ENCODE assay signal across 1 cellular context in the genomic region with DNA sequence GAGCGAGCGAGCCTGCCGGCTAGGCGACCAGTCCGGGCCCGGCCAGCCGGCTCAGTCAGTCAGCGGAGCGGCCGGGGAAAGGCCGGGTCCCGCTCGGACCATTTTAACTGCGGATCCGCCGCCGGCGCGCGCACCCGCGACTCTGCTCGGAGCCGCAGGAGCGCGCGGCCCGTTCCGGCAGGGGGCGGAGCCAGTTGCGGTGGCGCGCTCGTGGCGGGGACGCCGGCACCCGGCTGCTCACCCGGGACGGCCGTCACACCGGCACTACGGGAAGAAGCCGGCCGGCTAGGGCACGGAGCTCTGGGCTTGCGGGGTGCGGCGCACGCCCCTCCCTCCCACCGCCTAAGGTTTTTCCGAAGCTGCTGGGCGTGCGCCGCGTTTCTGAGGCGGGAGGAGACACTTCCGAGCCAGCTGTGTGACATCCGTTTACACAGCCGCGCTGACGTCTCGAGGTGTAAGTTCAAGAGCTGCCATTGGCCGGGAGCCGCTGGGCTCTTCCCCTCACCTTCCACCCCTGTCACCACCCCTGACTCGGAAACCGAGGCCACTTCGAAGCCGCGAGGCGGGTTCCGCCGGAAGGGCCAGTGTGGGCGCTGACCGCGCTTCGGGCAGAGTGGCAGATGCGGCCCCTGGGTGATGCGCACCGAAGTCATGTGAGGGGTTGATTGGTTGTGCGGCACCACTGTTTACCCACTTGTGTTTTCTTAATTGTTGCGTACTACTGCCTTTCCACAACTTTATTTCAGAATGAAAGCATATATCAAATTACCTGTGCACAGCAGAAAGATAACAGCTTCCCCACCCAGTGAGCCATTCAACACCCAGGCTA.
A peak's percentile ranks its signal among the peaks of the same experiment; 100 is the strongest.
TF ChIP-seq lines count a peak whose summit lies in the region.

A gene (minus strand): TSS at position 144 of the 829 bp plus-strand sequence.

TF ChIP-seq in HEK293, 187 proteins besides CTCF, POLR2A, EP300 and RAD21 (continued from another document and continues in another):
- TF ChIP-seq, protein P1, sequence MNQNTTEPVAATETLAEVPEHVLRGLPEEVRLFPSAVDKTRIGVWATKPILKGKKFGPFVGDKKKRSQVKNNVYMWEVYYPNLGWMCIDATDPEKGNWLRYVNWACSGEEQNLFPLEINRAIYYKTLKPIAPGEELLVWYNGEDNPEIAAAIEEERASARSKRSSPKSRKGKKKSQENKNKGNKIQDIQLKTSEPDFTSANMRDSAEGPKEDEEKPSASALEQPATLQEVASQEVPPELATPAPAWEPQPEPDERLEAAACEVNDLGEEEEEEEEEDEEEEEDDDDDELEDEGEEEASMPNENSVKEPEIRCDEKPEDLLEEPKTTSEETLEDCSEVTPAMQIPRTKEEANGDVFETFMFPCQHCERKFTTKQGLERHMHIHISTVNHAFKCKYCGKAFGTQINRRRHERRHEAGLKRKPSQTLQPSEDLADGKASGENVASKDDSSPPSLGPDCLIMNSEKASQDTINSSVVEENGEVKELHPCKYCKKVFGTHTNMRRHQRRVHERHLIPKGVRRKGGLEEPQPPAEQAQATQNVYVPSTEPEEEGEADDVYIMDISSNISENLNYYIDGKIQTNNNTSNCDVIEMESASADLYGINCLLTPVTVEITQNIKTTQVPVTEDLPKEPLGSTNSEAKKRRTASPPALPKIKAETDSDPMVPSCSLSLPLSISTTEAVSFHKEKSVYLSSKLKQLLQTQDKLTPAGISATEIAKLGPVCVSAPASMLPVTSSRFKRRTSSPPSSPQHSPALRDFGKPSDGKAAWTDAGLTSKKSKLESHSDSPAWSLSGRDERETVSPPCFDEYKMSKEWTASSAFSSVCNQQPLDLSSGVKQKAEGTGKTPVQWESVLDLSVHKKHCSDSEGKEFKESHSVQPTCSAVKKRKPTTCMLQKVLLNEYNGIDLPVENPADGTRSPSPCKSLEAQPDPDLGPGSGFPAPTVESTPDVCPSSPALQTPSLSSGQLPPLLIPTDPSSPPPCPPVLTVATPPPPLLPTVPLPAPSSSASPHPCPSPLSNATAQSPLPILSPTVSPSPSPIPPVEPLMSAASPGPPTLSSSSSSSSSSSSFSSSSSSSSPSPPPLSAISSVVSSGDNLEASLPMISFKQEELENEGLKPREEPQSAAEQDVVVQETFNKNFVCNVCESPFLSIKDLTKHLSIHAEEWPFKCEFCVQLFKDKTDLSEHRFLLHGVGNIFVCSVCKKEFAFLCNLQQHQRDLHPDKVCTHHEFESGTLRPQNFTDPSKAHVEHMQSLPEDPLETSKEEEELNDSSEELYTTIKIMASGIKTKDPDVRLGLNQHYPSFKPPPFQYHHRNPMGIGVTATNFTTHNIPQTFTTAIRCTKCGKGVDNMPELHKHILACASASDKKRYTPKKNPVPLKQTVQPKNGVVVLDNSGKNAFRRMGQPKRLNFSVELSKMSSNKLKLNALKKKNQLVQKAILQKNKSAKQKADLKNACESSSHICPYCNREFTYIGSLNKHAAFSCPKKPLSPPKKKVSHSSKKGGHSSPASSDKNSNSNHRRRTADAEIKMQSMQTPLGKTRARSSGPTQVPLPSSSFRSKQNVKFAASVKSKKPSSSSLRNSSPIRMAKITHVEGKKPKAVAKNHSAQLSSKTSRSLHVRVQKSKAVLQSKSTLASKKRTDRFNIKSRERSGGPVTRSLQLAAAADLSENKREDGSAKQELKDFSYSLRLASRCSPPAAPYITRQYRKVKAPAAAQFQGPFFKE (tag by site-specific recombination; IDR thresholded peaks at IDR 0.05; ENCODE audit: borderline replicate concordance), result no peak
- TF ChIP-seq ZNF16 (tag by site-specific recombination; IDR thresholded peaks at IDR 0.05; ENCODE audit: low read depth), result no peak
- peak; percentile 96 for TF ChIP-seq ZEB2 (tag by site-specific recombination; IDR thresholded peaks at IDR 0.05)
- no peak for TF ChIP-seq MZF1 (tag by site-specific recombination; IDR thresholded peaks at IDR 0.05; ENCODE audit: borderline replicate concordance)
- TF ChIP-seq ZNF558 (tag by site-specific recombination; IDR thresholded peaks at IDR 0.05), result no peak
- no peak for TF ChIP-seq ZNF660 (tag by site-specific recombination; IDR thresholded peaks at IDR 0.05)
- peak; percentile 62; the same call in 1 of the 2 replicates for TF ChIP-seq ZSCAN30 (tag by site-specific recombination; IDR thresholded peaks at IDR 0.05)
- TF ChIP-seq ZNF133 (tag by site-specific recombination; IDR thresholded peaks at IDR 0.05), result no peak
- TF ChIP-seq ZNF560 (tag by site-specific recombination; IDR thresholded peaks at IDR 0.05; ENCODE audit: borderline replicate concordance), result no peak
- TF ChIP-seq, protein P2, sequence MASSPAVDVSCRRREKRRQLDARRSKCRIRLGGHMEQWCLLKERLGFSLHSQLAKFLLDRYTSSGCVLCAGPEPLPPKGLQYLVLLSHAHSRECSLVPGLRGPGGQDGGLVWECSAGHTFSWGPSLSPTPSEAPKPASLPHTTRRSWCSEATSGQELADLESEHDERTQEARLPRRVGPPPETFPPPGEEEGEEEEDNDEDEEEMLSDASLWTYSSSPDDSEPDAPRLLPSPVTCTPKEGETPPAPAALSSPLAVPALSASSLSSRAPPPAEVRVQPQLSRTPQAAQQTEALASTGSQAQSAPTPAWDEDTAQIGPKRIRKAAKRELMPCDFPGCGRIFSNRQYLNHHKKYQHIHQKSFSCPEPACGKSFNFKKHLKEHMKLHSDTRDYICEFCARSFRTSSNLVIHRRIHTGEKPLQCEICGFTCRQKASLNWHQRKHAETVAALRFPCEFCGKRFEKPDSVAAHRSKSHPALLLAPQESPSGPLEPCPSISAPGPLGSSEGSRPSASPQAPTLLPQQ (tag by site-specific recombination; IDR thresholded peaks at IDR 0.05), result 0 out of 2 replicates have a peak, but pooled peaks have one; percentile 11
- no peak for TF ChIP-seq ZNF37A (tag by site-specific recombination; IDR thresholded peaks at IDR 0.05)
- TF ChIP-seq ZNF654 (tag by site-specific recombination; IDR thresholded peaks at IDR 0.05; ENCODE audit: low read depth), result no peak
- TF ChIP-seq, protein P3, sequence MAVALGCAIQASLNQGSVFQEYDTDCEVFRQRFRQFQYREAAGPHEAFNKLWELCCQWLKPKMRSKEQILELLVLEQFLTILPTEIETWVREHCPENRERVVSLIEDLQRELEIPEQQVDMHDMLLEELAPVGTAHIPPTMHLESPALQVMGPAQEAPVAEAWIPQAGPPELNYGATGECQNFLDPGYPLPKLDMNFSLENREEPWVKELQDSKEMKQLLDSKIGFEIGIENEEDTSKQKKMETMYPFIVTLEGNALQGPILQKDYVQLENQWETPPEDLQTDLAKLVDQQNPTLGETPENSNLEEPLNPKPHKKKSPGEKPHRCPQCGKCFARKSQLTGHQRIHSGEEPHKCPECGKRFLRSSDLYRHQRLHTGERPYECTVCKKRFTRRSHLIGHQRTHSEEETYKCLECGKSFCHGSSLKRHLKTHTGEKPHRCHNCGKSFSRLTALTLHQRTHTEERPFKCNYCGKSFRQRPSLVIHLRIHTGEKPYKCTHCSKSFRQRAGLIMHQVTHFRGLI (tag by site-specific recombination; IDR thresholded peaks at IDR 0.05), result peak; percentile 52
- TF ChIP-seq, protein P4, sequence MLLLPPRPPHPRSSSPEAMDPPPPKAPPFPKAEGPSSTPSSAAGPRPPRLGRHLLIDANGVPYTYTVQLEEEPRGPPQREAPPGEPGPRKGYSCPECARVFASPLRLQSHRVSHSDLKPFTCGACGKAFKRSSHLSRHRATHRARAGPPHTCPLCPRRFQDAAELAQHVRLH (tag by site-specific recombination; IDR thresholded peaks at IDR 0.05), result peak; percentile 80
- TF ChIP-seq, protein P5, sequence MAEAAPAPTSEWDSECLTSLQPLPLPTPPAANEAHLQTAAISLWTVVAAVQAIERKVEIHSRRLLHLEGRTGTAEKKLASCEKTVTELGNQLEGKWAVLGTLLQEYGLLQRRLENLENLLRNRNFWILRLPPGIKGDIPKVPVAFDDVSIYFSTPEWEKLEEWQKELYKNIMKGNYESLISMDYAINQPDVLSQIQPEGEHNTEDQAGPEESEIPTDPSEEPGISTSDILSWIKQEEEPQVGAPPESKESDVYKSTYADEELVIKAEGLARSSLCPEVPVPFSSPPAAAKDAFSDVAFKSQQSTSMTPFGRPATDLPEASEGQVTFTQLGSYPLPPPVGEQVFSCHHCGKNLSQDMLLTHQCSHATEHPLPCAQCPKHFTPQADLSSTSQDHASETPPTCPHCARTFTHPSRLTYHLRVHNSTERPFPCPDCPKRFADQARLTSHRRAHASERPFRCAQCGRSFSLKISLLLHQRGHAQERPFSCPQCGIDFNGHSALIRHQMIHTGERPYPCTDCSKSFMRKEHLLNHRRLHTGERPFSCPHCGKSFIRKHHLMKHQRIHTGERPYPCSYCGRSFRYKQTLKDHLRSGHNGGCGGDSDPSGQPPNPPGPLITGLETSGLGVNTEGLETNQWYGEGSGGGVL (tag by site-specific recombination; IDR thresholded peaks at IDR 0.05), result peak; percentile 39; the same call in 1 of the 2 replicates
- peak; percentile 54; the same call in 1 of the 2 replicates for TF ChIP-seq SCRT2 (tag by site-specific recombination; IDR thresholded peaks at IDR 0.05)
- TF ChIP-seq, protein P6, sequence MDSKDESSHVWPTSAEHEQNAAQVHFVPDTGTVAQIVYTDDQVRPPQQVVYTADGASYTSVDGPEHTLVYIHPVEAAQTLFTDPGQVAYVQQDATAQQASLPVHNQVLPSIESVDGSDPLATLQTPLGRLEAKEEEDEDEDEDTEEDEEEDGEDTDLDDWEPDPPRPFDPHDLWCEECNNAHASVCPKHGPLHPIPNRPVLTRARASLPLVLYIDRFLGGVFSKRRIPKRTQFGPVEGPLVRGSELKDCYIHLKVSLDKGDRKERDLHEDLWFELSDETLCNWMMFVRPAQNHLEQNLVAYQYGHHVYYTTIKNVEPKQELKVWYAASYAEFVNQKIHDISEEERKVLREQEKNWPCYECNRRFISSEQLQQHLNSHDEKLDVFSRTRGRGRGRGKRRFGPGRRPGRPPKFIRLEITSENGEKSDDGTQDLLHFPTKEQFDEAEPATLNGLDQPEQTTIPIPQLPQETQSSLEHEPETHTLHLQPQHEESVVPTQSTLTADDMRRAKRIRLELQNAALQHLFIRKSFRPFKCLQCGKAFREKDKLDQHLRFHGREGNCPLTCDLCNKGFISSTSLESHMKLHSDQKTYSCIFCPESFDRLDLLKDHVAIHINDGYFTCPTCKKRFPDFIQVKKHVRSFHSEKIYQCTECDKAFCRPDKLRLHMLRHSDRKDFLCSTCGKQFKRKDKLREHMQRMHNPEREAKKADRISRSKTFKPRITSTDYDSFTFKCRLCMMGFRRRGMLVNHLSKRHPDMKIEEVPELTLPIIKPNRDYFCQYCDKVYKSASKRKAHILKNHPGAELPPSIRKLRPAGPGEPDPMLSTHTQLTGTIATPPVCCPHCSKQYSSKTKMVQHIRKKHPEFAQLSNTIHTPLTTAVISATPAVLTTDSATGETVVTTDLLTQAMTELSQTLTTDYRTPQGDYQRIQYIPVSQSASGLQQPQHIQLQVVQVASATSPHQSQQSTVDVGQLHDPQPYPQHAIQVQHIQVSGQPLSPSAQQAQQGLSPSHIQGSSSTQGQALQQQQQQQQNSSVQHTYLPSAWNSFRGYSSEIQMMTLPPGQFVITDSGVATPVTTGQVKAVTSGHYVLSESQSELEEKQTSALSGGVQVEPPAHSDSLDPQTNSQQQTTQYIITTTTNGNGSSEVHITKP (tag by site-specific recombination; IDR thresholded peaks at IDR 0.05), result peak; percentile 29; the same call in 1 of the 2 replicates
- TF ChIP-seq ZNF175 (tag by site-specific recombination; IDR thresholded peaks at IDR 0.05), result no peak
- TF ChIP-seq IKZF3 (tag by site-specific recombination; IDR thresholded peaks at IDR 0.05), result no peak; the same call in 1 of the 2 replicates
- no peak for TF ChIP-seq MYNN (tag by site-specific recombination; IDR thresholded peaks at IDR 0.05; ENCODE audit: borderline replicate concordance)
- TF ChIP-seq ZNF571 (tag by site-specific recombination; IDR thresholded peaks at IDR 0.05), result no peak
- TF ChIP-seq, protein P7, sequence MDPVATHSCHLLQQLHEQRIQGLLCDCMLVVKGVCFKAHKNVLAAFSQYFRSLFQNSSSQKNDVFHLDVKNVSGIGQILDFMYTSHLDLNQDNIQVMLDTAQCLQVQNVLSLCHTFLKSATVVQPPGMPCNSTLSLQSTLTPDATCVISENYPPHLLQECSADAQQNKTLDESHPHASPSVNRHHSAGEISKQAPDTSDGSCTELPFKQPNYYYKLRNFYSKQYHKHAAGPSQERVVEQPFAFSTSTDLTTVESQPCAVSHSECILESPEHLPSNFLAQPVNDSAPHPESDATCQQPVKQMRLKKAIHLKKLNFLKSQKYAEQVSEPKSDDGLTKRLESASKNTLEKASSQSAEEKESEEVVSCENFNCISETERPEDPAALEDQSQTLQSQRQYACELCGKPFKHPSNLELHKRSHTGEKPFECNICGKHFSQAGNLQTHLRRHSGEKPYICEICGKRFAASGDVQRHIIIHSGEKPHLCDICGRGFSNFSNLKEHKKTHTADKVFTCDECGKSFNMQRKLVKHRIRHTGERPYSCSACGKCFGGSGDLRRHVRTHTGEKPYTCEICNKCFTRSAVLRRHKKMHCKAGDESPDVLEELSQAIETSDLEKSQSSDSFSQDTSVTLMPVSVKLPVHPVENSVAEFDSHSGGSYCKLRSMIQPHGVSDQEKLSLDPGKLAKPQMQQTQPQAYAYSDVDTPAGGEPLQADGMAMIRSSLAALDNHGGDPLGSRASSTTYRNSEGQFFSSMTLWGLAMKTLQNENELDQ (tag by site-specific recombination; IDR thresholded peaks at IDR 0.05; ENCODE audit: low read depth), result no peak
- peak; percentile 23; the same call in 1 of the 2 replicates for TF ChIP-seq ZIC2 (tag by site-specific recombination; IDR thresholded peaks at IDR 0.05)
- TF ChIP-seq GLI4 (tag by site-specific recombination; IDR thresholded peaks at IDR 0.05), result no peak
- TF ChIP-seq ZNF76 (tag by site-specific recombination; IDR thresholded peaks at IDR 0.05; ENCODE audit: borderline replicate concordance, low read depth), result no peak; the same call in 1 of the 2 replicates
- TF ChIP-seq YY2 (tag by site-specific recombination; IDR thresholded peaks at IDR 0.05), result no peak
- no peak for TF ChIP-seq ZNF274 (IDR thresholded peaks at IDR 0.05; ENCODE audit: low read length)
- TF ChIP-seq ZNF274 (tag by site-specific recombination; IDR thresholded peaks at IDR 0.05; ENCODE audit: borderline replicate concordance), result no peak
- TF ChIP-seq HOXD13 (CRISPR knock-in tag; IDR thresholded peaks at IDR 0.05; ENCODE audit: borderline replicate concordance), result no peak
- TF ChIP-seq ZNF121 (tag by site-specific recombination; IDR thresholded peaks at IDR 0.05), result no peak
- TF ChIP-seq GFI1B (tag by site-specific recombination; IDR thresholded peaks at IDR 0.05), result no peak
- TF ChIP-seq ZNF2 (tag by site-specific recombination; IDR thresholded peaks at IDR 0.05), result no peak
- TF ChIP-seq, protein P8, sequence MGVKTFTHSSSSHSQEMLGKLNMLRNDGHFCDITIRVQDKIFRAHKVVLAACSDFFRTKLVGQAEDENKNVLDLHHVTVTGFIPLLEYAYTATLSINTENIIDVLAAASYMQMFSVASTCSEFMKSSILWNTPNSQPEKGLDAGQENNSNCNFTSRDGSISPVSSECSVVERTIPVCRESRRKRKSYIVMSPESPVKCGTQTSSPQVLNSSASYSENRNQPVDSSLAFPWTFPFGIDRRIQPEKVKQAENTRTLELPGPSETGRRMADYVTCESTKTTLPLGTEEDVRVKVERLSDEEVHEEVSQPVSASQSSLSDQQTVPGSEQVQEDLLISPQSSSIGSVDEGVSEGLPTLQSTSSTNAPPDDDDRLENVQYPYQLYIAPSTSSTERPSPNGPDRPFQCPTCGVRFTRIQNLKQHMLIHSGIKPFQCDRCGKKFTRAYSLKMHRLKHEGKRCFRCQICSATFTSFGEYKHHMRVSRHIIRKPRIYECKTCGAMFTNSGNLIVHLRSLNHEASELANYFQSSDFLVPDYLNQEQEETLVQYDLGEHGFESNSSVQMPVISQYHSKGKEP (tag by site-specific recombination; IDR thresholded peaks at IDR 0.05), result no peak
- TF ChIP-seq ZNF521 (tag by site-specific recombination; IDR thresholded peaks at IDR 0.05), result no peak
- TF ChIP-seq ZNF510 (tag by site-specific recombination; IDR thresholded peaks at IDR 0.05; ENCODE audit: insufficient replicate concordance), result no peak
- no peak for TF ChIP-seq ZNF169 (tag by site-specific recombination; IDR thresholded peaks at IDR 0.05)
- TF ChIP-seq REPIN1 (tag by site-specific recombination; IDR thresholded peaks at IDR 0.05; ENCODE audit: low read depth), result no peak
